32 cellular contexts compared by ENCODE assay signal in genomic region chr10:5937016-5937415, GRCh38.
"Had no signal": no experiment of that assay in that cellular context is flagged by ENCODE, and none has a peak within 500 bp of the region (broad histone marks: within the 10 kb centered on the region; RNA-seq: fewer than 3 reads in every experiment).

No MANE protein-coding gene starts in this region.

- H3K9me3 Mint-ChIP-seq: activated B cell treated with CpG ODN at 0.5 μM for 24 hours; activated CD4-positive, alpha-beta memory T cell treated with anti-CD3 and anti-CD28 coated beads for 36 hours; activated naive CD8-positive, alpha-beta T cell treated with anti-CD3 and anti-CD28 coated beads for 36 hours had no signal

- H3K4me3 Mint-ChIP-seq: activated B cell treated with CpG ODN at 0.5 μM for 24 hours; activated CD4-positive, alpha-beta memory T cell treated with anti-CD3 and anti-CD28 coated beads for 36 hours; activated CD8-positive, alpha-beta memory T cell treated with anti-CD3 and anti-CD28 coated beads, Interleukin-2, amount 10 ng/mL, durations not matched to agents 7 days and 5 days; activated naive CD8-positive, alpha-beta T cell treated with anti-CD3 and anti-CD28 coated beads for 36 hours had no signal

- ATAC-seq: activated CD8-positive, alpha-beta memory T cell treated with anti-CD3 and anti-CD28 coated beads, Interleukin-2, amount 10 ng/mL, durations not matched to agents 7 days and 5 days had no signal

- H3K4me3 ChIP-seq: MG63, PC-9 had no signal

- H3K27me3 Mint-ChIP-seq: activated B cell treated with CpG ODN at 0.5 μM for 24 hours; activated CD4-positive, alpha-beta memory T cell treated with anti-CD3 and anti-CD28 coated beads for 36 hours; activated CD8-positive, alpha-beta memory T cell treated with anti-CD3 and anti-CD28 coated beads, Interleukin-2, amount 10 ng/mL, durations not matched to agents 7 days and 5 days; activated naive CD8-positive, alpha-beta T cell treated with anti-CD3 and anti-CD28 coated beads for 36 hours had no signal

- H3K4me2 ChIP-seq: PC-9 had no signal

- DNase-seq: activated B cell treated with CpG ODN at 0.5 μM for 24 hours; activated CD4-positive, alpha-beta memory T cell treated with anti-CD3 and anti-CD28 coated beads for 36 hours; activated CD4-positive, alpha-beta T cell treated with anti-CD3 and anti-CD28 coated beads for 4 hours; activated CD4-positive, alpha-beta T cell treated with anti-CD3 and anti-CD28 coated beads, Interleukin-2, amount 50 U/mL, for 1 hour; activated CD4-positive, CD25-positive, alpha-beta regulatory T cell treated with anti-CD3 and anti-CD28 coated beads, Interleukin-2, amount 50 U/mL, for 72 hours; activated CD8-positive, alpha-beta memory T cell treated with anti-CD3 and anti-CD28 coated beads, Interleukin-2, amount 10 ng/mL, durations not matched to agents 7 days and 5 days; activated CD8-positive, alpha-beta memory T cell treated with anti-CD3 and anti-CD28 coated beads, Interleukin-2, amount 50 U/mL, for 48 hours; activated effector memory CD4-positive, alpha-beta T cell treated with Interleukin-2 at 50 U/mL for 16 hours; activated naive CD4-positive, alpha-beta T cell; activated naive CD4-positive, alpha-beta T cell treated with anti-CD3 and anti-CD28 coated beads, Interleukin-2, amount 50 U/mL, for 16 hours; activated naive CD8-positive, alpha-beta T cell treated with anti-CD3 and anti-CD28 coated beads for 36 hours; activated T-cell treated with anti-CD3 and anti-CD28 coated beads, Interleukin-2, amount 50 U/mL, for 48 hours; amniotic stem cell; caudate nucleus; Karpas-422; MG63; NCI-H1048; NCI-H1105 treated with DMSO at 0.1 percent for 48 hours; NCI-H1436 treated with DMSO at 0.1 percent for 48 hours; NCI-H1694 treated with DMSO at 0.1 percent for 48 hours; NCI-H2029; NCI-H510A; NCI-H526; NCI-H748 treated with DMSO at 0.1 percent for 48 hours; NK-92 treated with Interleukin-12 subunit alpha and Interleukin-12 subunit beta, amount 100 ng/mL, for 24 hours; PC-9; Right ventricle myocardium superior; SW 1271; T-helper 1 cell; T-helper 2 cell; T-helper 9 cell had no signal

- H3K27ac ChIP-seq: PC-9, VCaP had no signal

- H3K27me3 ChIP-seq: MG63 had no signal

- H2AFZ ChIP-seq: PC-9 had no signal

- H3K27ac Mint-ChIP-seq: activated B cell treated with CpG ODN at 0.5 μM for 24 hours; activated CD4-positive, alpha-beta memory T cell treated with anti-CD3 and anti-CD28 coated beads for 36 hours; activated CD8-positive, alpha-beta memory T cell treated with anti-CD3 and anti-CD28 coated beads, Interleukin-2, amount 10 ng/mL, durations not matched to agents 7 days and 5 days; activated naive CD8-positive, alpha-beta T cell treated with anti-CD3 and anti-CD28 coated beads for 36 hours had no signal

- H3K9me3 ChIP-seq: MG63 had no signal

- H3K4me1 Mint-ChIP-seq: activated CD8-positive, alpha-beta memory T cell treated with anti-CD3 and anti-CD28 coated beads, Interleukin-2, amount 10 ng/mL, durations not matched to agents 7 days and 5 days; activated naive CD8-positive, alpha-beta T cell treated with anti-CD3 and anti-CD28 coated beads for 36 hours had no signal
